16 cellular contexts compared by ENCODE assay signal in the genomic region with DNA sequence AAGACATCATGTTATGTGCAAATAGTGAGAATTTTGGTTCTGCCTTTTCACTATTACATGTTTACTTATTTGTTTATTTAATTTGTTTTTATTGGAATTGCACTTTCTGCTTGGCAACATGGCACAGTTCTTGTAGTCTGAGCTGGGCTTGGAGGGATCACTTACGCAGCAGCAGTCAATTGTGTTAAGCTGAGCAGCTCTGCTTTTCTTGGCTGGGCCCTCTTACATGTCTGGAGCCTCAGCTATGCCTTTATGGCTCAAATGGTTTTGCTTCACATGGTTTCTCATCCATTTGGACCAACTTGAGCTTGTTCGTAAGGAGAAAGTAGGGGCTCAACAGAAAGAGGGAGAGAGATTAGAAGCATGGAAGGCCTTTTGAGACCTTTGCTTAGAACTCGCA.
DNase-seq lines count a peak whose midpoint lies in the region; TF ChIP-seq lines count a peak whose summit lies in the region.
"Had no signal": no experiment of that assay in that cellular context is flagged by ENCODE, and none has a peak within 500 bp of the region (broad histone marks: within the 10 kb centered on the region; RNA-seq: fewer than 3 reads in every experiment).

No MANE protein-coding gene starts in this region.

- H3K4me1 ChIP-seq in H9 (ENCODE audit: insufficient read depth, low read length): no peaks in the 10 kb centered on the region
- no peaks in the 10 kb centered on the region for H3K4me1 ChIP-seq in endodermal cell (ENCODE audit: control insufficient read depth, insufficient read depth, low read length)
- H3K4me1 ChIP-seq: A549, BE2C had no signal

- H2BK120ac ChIP-seq in H9 (ENCODE audit: low read depth, low read length, poor library complexity, severe bottlenecking): no peak overlapping the region

- no peaks in the 10 kb centered on the region for H3K79me2 ChIP-seq in H9 (ENCODE audit: insufficient read depth, low read length)

- DNase-seq in H9 (no peak), SK-N-DZ (ENCODE audit: low spot score) (peak; percentile 9), fibroblast of the aortic adventitia (ENCODE audit: low read depth) (peak; percentile 1), nephron progenitor cell (no peak), KG1 (lab: John Stamatoyannopoulos, UW) (no peak), endodermal cell (no peak), NOMO-1 treated with DMSO at 0.1 percent for 48 hours (lab: John Stamatoyannopoulos, UW; ENCODE audit: unreplicated experiment) (no peak), globus pallidus (ENCODE audit: low spot score) (no peak)
- DNase-seq: BE2C; CD4-positive, alpha-beta memory T cell; DMS79; GOT3; HCEC 1CT; HFFc6 had no signal

- TF ChIP-seq CTCF in H9 (conservative IDR thresholded peaks at IDR 0.05) (no peak), fibroblast of the aortic adventitia (IDR thresholded peaks at IDR 0.05; ENCODE audit: insufficient read depth, low read length) (no peak), nephron progenitor cell (IDR thresholded peaks at IDR 0.05) (no peak), endodermal cell (conservative IDR thresholded peaks at IDR 0.05) (no peak)

- WGBS in H9 (ENCODE audit: extremely low coverage, insufficient read length, low lambda C conversion rate): no CpG with 5 or more reads among the region's 3 CpGs
- 94 to 100% methylated on average over 1 to 2 of the region's 3 CpGs for WGBS in endodermal cell (ENCODE audit: insufficient coverage in 1 of 2, insufficient read length in 1 of 2), 2 experiments

- H4K8ac ChIP-seq in H9 (replicated peaks; ENCODE audit: insufficient read length, low read depth, low read length): no peak overlapping the region

- H3K9me3 Mint-ChIP-seq in H9 (no peaks in the 10 kb centered on the region), nephron progenitor cell (no peaks in the 10 kb centered on the region), endodermal cell (no peaks in the 10 kb centered on the region)

- no peak overlapping the region for H3K14ac ChIP-seq in H9 (ENCODE audit: insufficient read depth, low read length)

- no peak overlapping the region for H3K9ac ChIP-seq in H9 (ENCODE audit: extremely low read depth, insufficient read length, low read length)
- no peak overlapping the region for H3K9ac ChIP-seq in endodermal cell (ENCODE audit: extremely low read depth, low read length, poor library complexity, severe bottlenecking)

- H3K36me3 ChIP-seq in endodermal cell (ENCODE audit: control insufficient read depth, insufficient read depth, low read length): no peaks in the 10 kb centered on the region
- H3K36me3 ChIP-seq: BE2C had no signal

- no peaks in the 10 kb centered on the region for H3K79me1 ChIP-seq in H9 (ENCODE audit: insufficient read depth, low read depth, low read length, poor library complexity, severe bottlenecking)

- no peak overlapping the region for H3K56ac ChIP-seq in H9 (ENCODE audit: insufficient read length, low read depth, low read length)

- H3K4me3 Mint-ChIP-seq in H9 (no peak overlapping the region), nephron progenitor cell (no peak overlapping the region), endodermal cell (no peak overlapping the region)
- H3K4me3 Mint-ChIP-seq: CD4-positive, alpha-beta memory T cell; HFFc6 had no signal

- no peak overlapping the region for H2AK5ac ChIP-seq in H9 (ENCODE audit: insufficient read length, low read length)

- H4K91ac ChIP-seq in H9 (ENCODE audit: insufficient read length, low read depth, low read length): no peak overlapping the region

- H3K23ac ChIP-seq in H9 (ENCODE audit: insufficient read length, low read depth, low read length): no peak overlapping the region

- H3K4me3 ChIP-seq in fibroblast of the aortic adventitia (ENCODE audit: low read depth, low read length) (no peak overlapping the region), endodermal cell (ENCODE audit: low read length) (no peak overlapping the region)
- H3K4me3 ChIP-seq: A549 had no signal

- H3K36me3 Mint-ChIP-seq in H9 (ENCODE audit: insufficient read depth in 1 of 3, low read depth in 3 of 3) (no peaks in the 10 kb centered on the region), nephron progenitor cell (ENCODE audit: low read depth) (no peaks in the 10 kb centered on the region), endodermal cell (ENCODE audit: low read depth) (no peaks in the 10 kb centered on the region)
- H3K36me3 Mint-ChIP-seq: CD4-positive, alpha-beta memory T cell had no signal

- peak overlapping the region; percentile 71 for H2AFZ ChIP-seq in H9 (ENCODE audit: low read length)

- no peak overlapping the region for H4K5ac ChIP-seq in H9 (ENCODE audit: insufficient read length, low read depth, low read length)

- H3K27me3 Mint-ChIP-seq in H9 (ENCODE audit: low read depth) (no peaks in the 10 kb centered on the region), nephron progenitor cell (ENCODE audit: low read depth, poor library complexity) (no peaks in the 10 kb centered on the region), endodermal cell (ENCODE audit: insufficient read depth) (no peaks in the 10 kb centered on the region)
- H3K27me3 Mint-ChIP-seq: CD4-positive, alpha-beta memory T cell had no signal

- no peak overlapping the region for H3K4me2 ChIP-seq in H9 (ENCODE audit: insufficient read depth, insufficient read length, low read length)
- H3K4me2 ChIP-seq: A549 had no signal

- H2BK5ac ChIP-seq in H9 (ENCODE audit: insufficient read length, low read length): no peak overlapping the region

- H3K27ac ChIP-seq in H9 (ENCODE audit: insufficient read length, low read depth, low read length) (no peak overlapping the region), endodermal cell (ENCODE audit: low read depth, low read length) (no peak overlapping the region)
- H3K27ac ChIP-seq: A549, C4-2B had no signal

- H3K9me3 ChIP-seq in H9 (ENCODE audit: control insufficient read depth, low read depth, low read length) (no peaks in the 10 kb centered on the region), endodermal cell (ENCODE audit: control insufficient read depth, low read length) (no peaks in the 10 kb centered on the region)
- H3K9me3 ChIP-seq: A549, BE2C had no signal

- H3K27ac Mint-ChIP-seq in H9 (no peak overlapping the region), nephron progenitor cell (peak overlapping the region; percentile 32), endodermal cell (no peak overlapping the region)
- H3K27ac Mint-ChIP-seq: CD4-positive, alpha-beta memory T cell; HFFc6 had no signal

- H3K4me1 Mint-ChIP-seq in H9 (peaks cover 2 to 6% of the 10 kb centered on the region in 2 experiments; a peak in 1 of 4 replicates), nephron progenitor cell (no peaks in the 10 kb centered on the region), endodermal cell (no peaks in the 10 kb centered on the region)
- H3K4me1 Mint-ChIP-seq: CD4-positive, alpha-beta memory T cell had no signal

- no peaks in the 10 kb centered on the region for H4K20me1 ChIP-seq in H9 (ENCODE audit: control insufficient read depth, insufficient read depth, insufficient read length)

- H2BK12ac ChIP-seq in H9 (ENCODE audit: insufficient read length, low read depth, low read length): no peak overlapping the region

- H3K27me3 ChIP-seq in H9 (ENCODE audit: insufficient read depth, low read length) (no peaks in the 10 kb centered on the region), endodermal cell (ENCODE audit: control insufficient read depth, insufficient read depth, low read length, poor library complexity, severe bottlenecking) (no peaks in the 10 kb centered on the region)
- H3K27me3 ChIP-seq: BE2C had no signal

- no peak overlapping the region for H2BK20ac ChIP-seq in H9 (ENCODE audit: low read depth, low read length, poor library complexity, severe bottlenecking)

- no peaks in the 10 kb centered on the region for H3K23me2 ChIP-seq in H9 (ENCODE audit: insufficient read length, low read depth, low read length, poor library complexity, severe bottlenecking)

- H3T11ph ChIP-seq in H9 (ENCODE audit: low read length): no peak overlapping the region

- no peak overlapping the region for H2BK15ac ChIP-seq in H9 (ENCODE audit: low read depth, low read length)

- H3K18ac ChIP-seq in H9 (ENCODE audit: insufficient read length, low read depth, low read length): no peak overlapping the region

- H3K4ac ChIP-seq in H9 (ENCODE audit: low read depth, low read length): no peak overlapping the region

Comparison
In these comparisons a context has a peak if more than half of its experiments do, and no peak if none do; other contexts are left out.
1. DNase-seq: peak in SK-N-DZ (single experiment) and fibroblast of the aortic adventitia (single experiment); none in H9 (single experiment), nephron progenitor cell (single experiment), KG1 (single experiment), endodermal cell (single experiment), NOMO-1 treated with DMSO at 0.1 percent for 48 hours (single experiment) and globus pallidus (single experiment).